Comparison of ENCODE assay signal across 9 cellular contexts in the genomic region with DNA sequence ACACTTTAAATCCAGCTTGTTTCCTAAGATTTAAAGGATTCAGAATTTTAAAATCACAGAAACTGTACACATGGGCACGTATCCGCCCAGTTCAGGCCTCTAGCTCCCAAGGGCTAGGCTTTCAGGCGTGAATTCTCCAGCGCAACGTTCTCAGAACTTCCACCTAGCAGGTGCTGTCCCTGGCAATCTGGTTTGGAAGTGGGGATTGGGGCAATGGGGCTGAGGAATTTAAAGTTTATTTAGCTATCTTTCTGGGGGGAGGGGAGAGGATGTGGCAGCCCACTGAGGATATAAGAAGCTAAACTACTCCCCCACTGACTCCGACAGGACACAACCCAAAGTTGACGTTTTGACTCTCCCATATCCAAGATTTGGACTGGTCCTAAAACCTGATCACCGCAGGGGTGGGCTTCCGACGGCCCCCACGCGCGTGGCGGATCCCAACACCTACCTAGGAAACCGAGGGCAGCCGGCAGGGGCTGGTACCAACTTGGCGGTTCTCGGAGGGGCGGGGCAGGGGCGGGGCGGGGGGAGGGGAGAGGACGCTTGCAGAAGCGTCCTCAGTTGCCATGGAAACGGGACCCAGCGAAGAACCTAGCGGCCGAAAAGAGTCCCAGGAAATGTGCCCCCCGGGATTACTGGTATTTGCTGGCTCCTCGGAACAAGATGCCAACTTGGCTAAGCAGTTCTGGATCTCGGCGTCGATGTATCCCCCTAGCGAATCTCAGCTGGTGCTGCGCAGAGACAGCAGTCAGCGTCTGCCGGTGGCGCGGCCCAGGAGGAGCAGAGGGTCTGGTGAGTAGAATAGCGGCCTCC. TPM values are rescaled to one million over a fixed set of nuclear protein-coding genes. Genes with fewer than 3 reads are reported as not detected.
DNase-seq lines count a peak whose midpoint lies in the region; ATAC-seq and TF ChIP-seq lines count a peak whose summit lies in the region.
"Had no signal": no experiment of that assay in that cellular context is flagged by ENCODE, and none has a peak within 500 bp of the region (broad histone marks: within the 10 kb centered on the region; RNA-seq: fewer than 3 reads in every experiment).

A gene (plus strand): TSS at position 563 of the 816 bp plus-strand sequence. CDS start 7 bp downstream, at position 570.

- TF ChIP-seq CTCF in A673 (conservative IDR thresholded peaks at IDR 0.05; ENCODE audit: low read depth, low read length) = 0 out of 2 replicates have a peak, but pooled peaks have one; percentile 40

- POLR2A ChIA-PET in A673 (lab: Charles Lee; ENCODE audit: low non-redundant PET) = interaction anchor here (0.6 kb wide), 1 partner anchor 327 kb away, joined by 4 read pairs; no protein-coding TSS in a partner anchor

- intact Hi-C loops in A673 (cut with micrococcal nuclease; ENCODE audit: unreplicated experiment) = no loop called here

- no peak for ATAC-seq in HG02759 (IDR thresholded peaks at IDR 0.05; ENCODE audit: unreplicated experiment)
- ATAC-seq: left lung had no signal

- no peak within 1 kb of the TSS for H3K9ac ChIP-seq in HUES6 (ENCODE audit: low read length)

- no TSS peak for BruUV-seq in A673 (replicated peaks; lab: Mats Ljungman, UMichigan)

- no peak within 1 kb of the TSS for H3K27ac ChIP-seq in A673 (ENCODE audit: low read depth, low read length, poor library complexity, severe bottlenecking)
- no peak within 1 kb of the TSS for H3K27ac ChIP-seq in HUES6 (ENCODE audit: low read depth, low read length)
- H3K27ac ChIP-seq: left lung had no signal

- DNase-seq in A673 (ENCODE audit: low spot score) = peak; percentile 92
- peak; percentile 23 for DNase-seq in amniotic epithelial cell (ENCODE audit: low read depth)
- peak; percentile 30 for DNase-seq in iris pigment epithelial cell (ENCODE audit: low read depth)
- no peak for DNase-seq in NCI-H774 (lab: John Stamatoyannopoulos, UW)
- DNase-seq in AG20443 (ENCODE audit: low spot score) = no peak
- DNase-seq in RKO (ENCODE audit: low spot score) = no peak

- H3K9me3 ChIP-seq in A673 (ENCODE audit: low read depth, low read length, poor library complexity, severe bottlenecking) (no peaks in the 10 kb centered on the region), HUES6 (ENCODE audit: control insufficient read depth, insufficient read depth, low read depth, low read length) (no peaks in the 10 kb centered on the region)
- H3K9me3 ChIP-seq: left lung had no signal

- H3K4me3 ChIP-seq in A673 (ENCODE audit: low read depth, low read length, poor library complexity, severe bottlenecking) (peak within 1 kb of the TSS; percentile 31), HUES6 (ENCODE audit: low read depth, low read length) (peak within 1 kb of the TSS; percentile 65)
- H3K4me3 ChIP-seq: left lung had no signal

- CTCF ChIA-PET in A673 (lab: Charles Lee) = interaction anchor here (0.6 kb wide), 1 partner anchor 745 kb away, joined by 3 read pairs; no protein-coding TSS in a partner anchor

- peaks cover 15% of the 10 kb centered on the region for H3K4me1 ChIP-seq in A673 (ENCODE audit: insufficient read depth, low read length, poor library complexity, severe bottlenecking)
- H3K4me1 ChIP-seq in HUES6 (ENCODE audit: control insufficient read depth, insufficient read depth, low read length) = peaks cover 15% of the 10 kb centered on the region; the same call in 1 of the 2 replicates

- H3K27me3 ChIP-seq in A673 (replicated peaks; ENCODE audit: insufficient read depth, low read depth, low read length, poor library complexity) (no peaks in the 10 kb centered on the region), HUES6 (ENCODE audit: control insufficient read depth, insufficient read depth, low read length) (peaks cover 44% of the 10 kb centered on the region)

- H3K36me3 ChIP-seq in A673 (ENCODE audit: insufficient read depth, low read length, poor library complexity, severe bottlenecking) (no peaks in the 10 kb centered on the region), HUES6 (ENCODE audit: control insufficient read depth, insufficient read depth, low read length) (no peaks in the 10 kb centered on the region)
- H3K36me3 ChIP-seq: left lung had no signal

RNA-seq across cellular contexts. Expression of the gene that starts here (rescaled TPM):
- 0.58 TPM in 1 of 2 replicates, not detected in the other for total RNA-seq in A673 (2021)

Comparison
In these comparisons a context has a peak if more than half of its experiments do, and no peak if none do; other contexts are left out.
1. Peak in DNase-seq and H3K4me3 ChIP-seq in A673; RNA of the gene not detected or under 1 TPM.
2. DNase-seq: peak in amniotic epithelial cell (single experiment) and iris pigment epithelial cell (single experiment); none in NCI-H774 (single experiment), AG20443 (single experiment) and RKO (single experiment).